In the genomic region with DNA sequence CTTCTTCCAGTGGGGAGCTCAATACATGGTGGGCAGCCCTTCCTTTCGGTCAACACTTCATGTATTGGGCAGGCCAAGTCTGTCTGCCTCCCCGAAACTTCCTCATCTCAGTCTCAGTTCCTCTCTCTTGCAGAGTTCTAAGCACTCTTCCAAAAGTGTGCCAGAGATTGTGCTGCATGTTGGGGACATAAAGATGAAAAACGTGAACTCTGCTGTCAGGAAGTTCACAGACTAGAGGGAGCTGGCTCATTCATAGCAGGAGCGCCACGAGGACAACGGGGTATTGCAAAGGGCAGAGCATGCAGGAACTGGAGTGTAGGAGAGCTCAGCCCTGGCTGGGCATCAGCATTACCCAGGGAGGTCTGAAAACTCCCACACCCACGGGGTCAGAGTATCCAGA, we compare ENCODE assay signal across 18 cellular contexts. TPM values are rescaled to one million over a fixed set of nuclear protein-coding genes. Genes with fewer than 3 reads are reported as not detected.
DNase-seq lines count a peak whose midpoint lies in the region; ATAC-seq and TF ChIP-seq lines count a peak whose summit lies in the region.
"Had no signal": no experiment of that assay in that cellular context is flagged by ENCODE, and none has a peak within 500 bp of the region (broad histone marks: within the 10 kb centered on the region; RNA-seq: fewer than 3 reads in every experiment).

No MANE protein-coding gene starts in this region.

- H3K27ac ChIP-seq in left ventricle myocardium inferior (replicated peaks): no peak overlapping the region
- no peak overlapping the region for H3K27ac ChIP-seq in right cardiac atrium (ENCODE audit: low read length)
- no peak overlapping the region for H3K27ac ChIP-seq in tibial artery
- H3K27ac ChIP-seq in GM23338 (ENCODE audit: low read depth): no peak overlapping the region
- H3K27ac ChIP-seq: adrenal gland, esophagus muscularis mucosa, hepatocyte, neural progenitor cell had no signal

- no peak overlapping the region for H2AFZ ChIP-seq in GM23338
- H2AFZ ChIP-seq: hepatocyte, neural progenitor cell had no signal

- no peaks in the 10 kb centered on the region for H3K36me3 Mint-ChIP-seq in GM23338 (ENCODE audit: low read depth)
- H3K36me3 Mint-ChIP-seq: CD8-positive, alpha-beta T cell; neural progenitor cell had no signal

- no peaks in the 10 kb centered on the region; the same call in 1 of the 2 replicates for H3K9me2 ChIP-seq in GM23338 (ENCODE audit: insufficient read depth)

- peaks cover 50% of the 10 kb centered on the region for H3K27me3 ChIP-seq in left ventricle myocardium inferior (ENCODE audit: low read depth)
- no peaks in the 10 kb centered on the region for H3K27me3 ChIP-seq in right cardiac atrium (ENCODE audit: control insufficient read depth, insufficient read depth)
- H3K27me3 ChIP-seq in tibial artery: peaks cover 0 to 44% of the 10 kb centered on the region in 2 donors
- no peaks in the 10 kb centered on the region for H3K27me3 ChIP-seq in GM23338 (ENCODE audit: insufficient read depth)
- H3K27me3 ChIP-seq: hepatocyte had no signal

- H3K4me1 Mint-ChIP-seq in GM23338: peaks cover 20% of the 10 kb centered on the region; the same call in 2 of the 3 replicates

- no peaks in the 10 kb centered on the region for H3K9me3 Mint-ChIP-seq in GM23338
- H3K9me3 Mint-ChIP-seq: CD8-positive, alpha-beta T cell; neural progenitor cell; stimulated activated naive CD8-positive, alpha-beta T cell treated with anti-CD3 and anti-CD28 coated beads, Interleukin-15, Interleukin-2, amounts not matched to agents 100 ng/mL and 50 ng/mL, for 24 hours had no signal

- H3K4me2 ChIP-seq in GM23338: no peak overlapping the region
- H3K4me2 ChIP-seq: hepatocyte, neural progenitor cell had no signal

- H3K9me3 ChIP-seq in left ventricle myocardium inferior (replicated peaks) (no peaks in the 10 kb centered on the region), right cardiac atrium (ENCODE audit: control insufficient read depth, low read length) (no peaks in the 10 kb centered on the region), tibial artery (no peaks in the 10 kb centered on the region)
- H3K9me3 ChIP-seq: adrenal gland, esophagus muscularis mucosa had no signal

- 47% methylated on average over 7 of the region's 7 CpGs for WGBS in right cardiac atrium

- H3K4me3 ChIP-seq in left ventricle myocardium inferior (no peak overlapping the region), right cardiac atrium (ENCODE audit: low read length) (no peak overlapping the region), tibial artery (no peak overlapping the region), GM23338 (no peak overlapping the region)
- H3K4me3 ChIP-seq: adrenal gland, esophagus muscularis mucosa, hepatocyte, neural progenitor cell had no signal

- H3K4me3 Mint-ChIP-seq in GM23338: no peak overlapping the region
- H3K4me3 Mint-ChIP-seq: CD8-positive, alpha-beta T cell; neural progenitor cell; stimulated activated naive CD8-positive, alpha-beta T cell treated with anti-CD3 and anti-CD28 coated beads, Interleukin-15, Interleukin-2, amounts not matched to agents 100 ng/mL and 50 ng/mL, for 24 hours had no signal

- H3K79me2 ChIP-seq in GM23338 (replicated peaks; ENCODE audit: insufficient read depth): no peaks in the 10 kb centered on the region
- H3K79me2 ChIP-seq: hepatocyte had no signal

- H3K27ac Mint-ChIP-seq in GM23338: no peak overlapping the region
- H3K27ac Mint-ChIP-seq: CD8-positive, alpha-beta T cell; neural progenitor cell; stimulated activated naive CD8-positive, alpha-beta T cell treated with anti-CD3 and anti-CD28 coated beads, Interleukin-15, Interleukin-2, amounts not matched to agents 100 ng/mL and 50 ng/mL, for 24 hours had no signal

- no peaks in the 10 kb centered on the region for H4K20me1 ChIP-seq in GM23338 (replicated peaks; ENCODE audit: insufficient read depth)

- TF ChIP-seq CTCF in left ventricle myocardium inferior (IDR thresholded peaks at IDR 0.05; ENCODE audit: borderline replicate concordance): no peak
- TF ChIP-seq CTCF in tibial artery (IDR thresholded peaks at IDR 0.05): no peak
- no peak for TF ChIP-seq CTCF in GM23338 (conservative IDR thresholded peaks at IDR 0.05; ENCODE audit: low read depth in 2 of 2)

- intact Hi-C loops in Right ventricle myocardium inferior (cut with DNase I) (no loop called here), left ventricle myocardium inferior (cut with micrococcal nuclease) (no loop called here), right cardiac atrium (cut with DNase I) (loop anchor here in 2 of 4 donors (10.0 kb wide), 2 partner anchors 131 to 171 kb away; partner anchors contain the start of gene THPO (in 1 of the 2)), tibial artery (cut with DNase I; ENCODE audit: low total_unique reads) (loop anchor here (10.0 kb wide), 1 partner anchor 171 kb away; the partner anchor contains the start of gene THPO)

- H3K36me3 ChIP-seq in left ventricle myocardium inferior (no peaks in the 10 kb centered on the region), tibial artery (no peaks in the 10 kb centered on the region), GM23338 (ENCODE audit: insufficient read depth) (no peaks in the 10 kb centered on the region)
- H3K36me3 ChIP-seq: adrenal gland, esophagus muscularis mucosa, neural progenitor cell had no signal

- peaks cover 10% of the 10 kb centered on the region for H3K27me3 Mint-ChIP-seq in GM23338 (ENCODE audit: insufficient read depth, low read depth, poor library complexity)

- H3K4me1 ChIP-seq in left ventricle myocardium inferior (peaks cover 3% of the 10 kb centered on the region), right cardiac atrium (ENCODE audit: control insufficient read depth, insufficient read depth, low read length) (no peaks in the 10 kb centered on the region), tibial artery (peaks cover 0 to 10% (median 3%) of the 10 kb centered on the region in 4 donors), GM23338 (ENCODE audit: insufficient read depth) (peaks cover 3% of the 10 kb centered on the region; the same call in 1 of the 2 replicates)

- no peaks in the 10 kb centered on the region for H3F3A ChIP-seq in GM23338 (replicated peaks; ENCODE audit: low read depth)

- DNase-seq in Right ventricle myocardium inferior (ENCODE audit: missing footprints) (peak; percentile 75), left ventricle myocardium inferior (no peak), SIG-M5 treated with dmso at 0.1 percent for 504 hours (lab: John Stamatoyannopoulos, UW; ENCODE audit: unreplicated experiment) (peak; percentile 88), right cardiac atrium (peak in 2 of 3 donors; percentile 68 to 71), tibial artery (peak; percentile 51 to 64), GM23338 (ENCODE audit: low spot score) (no peak), NCI-H1930 (lab: John Stamatoyannopoulos, UW) (no peak)
- DNase-seq: activated CD4-positive, alpha-beta T cell treated with anti-CD3 and anti-CD28 coated beads for 1 hour; activated T-cell treated with anti-CD3 and anti-CD28 coated beads for 4 hours; NCI-H1092 treated with DMSO at 0.1 percent for 48 hours; NCI-H345 had no signal

- ATAC-seq in Right ventricle myocardium inferior (peak; percentile 56), right cardiac atrium (peak; percentile 41 to 46), GM23338 (no peak), GM21367 (IDR thresholded peaks at IDR 0.05; ENCODE audit: unreplicated experiment) (no peak)
- ATAC-seq: CD8-positive, alpha-beta T cell had no signal

TF ChIP-seq in GM23338, 12 proteins besides CTCF, POLR2A, EP300 and RAD21 (continues in another document):
- TF ChIP-seq POLR2AphosphoS5 (IDR thresholded peaks at IDR 0.05; ENCODE audit: low read depth): no peak

RNA-seq across cellular contexts. Expression of gene EPHB3, which starts 15.3 kb away (rescaled TPM):
- total RNA-seq in Right ventricle myocardium inferior (1.6 TPM), left ventricle myocardium inferior (5.0 TPM), right cardiac atrium (1 to 10 TPM; 1.3 to 3.4 (median 2.9) TPM)
- polyA plus RNA-seq in right cardiac atrium (0.52 TPM), GM23338 (2016; fragmentation: Nextera tagmentation; extraction: Ambion mirVana) (0.54 and 0.57 TPM in 2 replicates)
- total RNA-seq in GM23338 (2014; rRNA removed; shearing (Covaris generic)): 1.0 and 2.0 TPM in 2 replicates
- total RNA-seq: CD8-positive, alpha-beta T cell had no signal

Comparison
In these comparisons a context has a peak if more than half of its experiments do, and no peak if none do; other contexts are left out.
1. DNase-seq: peak in Right ventricle myocardium inferior (single experiment), SIG-M5 treated with dmso at 0.1 percent for 504 hours (single experiment), right cardiac atrium (2 of 3) and tibial artery (2 of 2); none in left ventricle myocardium inferior (single experiment), GM23338 (single experiment) and NCI-H1930 (0 of 2).
2. ATAC-seq: peak in Right ventricle myocardium inferior (single experiment) and right cardiac atrium (2 of 2); none in GM23338 (single experiment) and GM21367 (single experiment).